14 cellular contexts compared by ENCODE assay signal in the genomic region with DNA sequence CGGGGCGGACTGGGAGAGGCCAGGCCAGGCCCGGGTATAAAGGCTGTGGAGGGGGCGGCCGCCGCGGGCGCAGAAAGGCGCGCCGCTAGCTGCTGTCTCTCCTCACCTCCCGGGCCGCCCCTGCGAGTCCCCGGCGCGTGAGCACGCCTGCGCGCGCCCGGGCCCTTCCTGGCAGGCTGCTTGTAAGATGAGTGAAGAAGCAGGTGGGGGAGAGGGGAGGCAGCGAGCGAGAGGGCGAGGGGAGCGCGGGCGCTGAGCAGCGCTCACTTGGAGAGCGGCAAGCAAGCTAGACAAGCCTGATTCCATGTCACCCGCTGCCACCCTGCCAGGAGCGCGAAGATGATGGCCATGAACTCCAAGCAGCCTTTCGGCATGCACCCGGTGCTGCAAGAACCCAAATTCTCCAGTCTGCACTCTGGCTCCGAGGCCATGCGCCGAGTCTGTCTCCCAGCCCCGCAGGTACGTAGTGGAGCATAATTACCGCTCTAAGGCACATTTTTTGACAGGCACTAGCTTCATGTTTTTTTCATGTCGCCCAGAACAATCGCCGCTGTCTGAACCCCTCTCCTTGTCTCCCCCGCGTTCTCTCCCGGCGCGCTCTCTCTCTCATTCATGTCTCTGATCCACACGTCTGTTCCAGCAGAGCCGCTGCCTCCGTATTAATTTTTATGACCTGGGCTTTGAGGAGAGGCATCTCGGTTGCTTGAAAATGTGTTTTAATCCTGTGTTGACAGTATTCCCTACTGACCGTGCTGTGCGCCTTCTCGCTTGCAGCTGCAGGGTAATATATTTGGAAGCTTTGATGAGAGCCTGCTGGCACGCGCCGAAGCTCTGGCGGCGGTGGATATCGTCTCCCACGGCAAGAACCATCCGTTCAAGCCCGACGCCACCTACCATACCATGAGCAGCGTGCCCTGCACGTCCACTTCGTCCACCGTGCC. TPM values are rescaled to one million over a fixed set of nuclear protein-coding genes. Genes with fewer than 3 reads are reported as not detected.
DNase-seq lines count a peak whose midpoint lies in the region; ATAC-seq lines count a peak whose summit lies in the region.
"Had no signal": no experiment of that assay in that cellular context is flagged by ENCODE, and none has a peak within 500 bp of the region (broad histone marks: within the 10 kb centered on the region; RNA-seq: fewer than 3 reads in every experiment).

A gene with protein sequence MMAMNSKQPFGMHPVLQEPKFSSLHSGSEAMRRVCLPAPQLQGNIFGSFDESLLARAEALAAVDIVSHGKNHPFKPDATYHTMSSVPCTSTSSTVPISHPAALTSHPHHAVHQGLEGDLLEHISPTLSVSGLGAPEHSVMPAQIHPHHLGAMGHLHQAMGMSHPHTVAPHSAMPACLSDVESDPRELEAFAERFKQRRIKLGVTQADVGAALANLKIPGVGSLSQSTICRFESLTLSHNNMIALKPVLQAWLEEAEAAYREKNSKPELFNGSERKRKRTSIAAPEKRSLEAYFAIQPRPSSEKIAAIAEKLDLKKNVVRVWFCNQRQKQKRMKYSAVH (plus strand): TSS at position 66 of the 941 bp plus-strand sequence. CDS start 274 bp downstream, at position 340.

- no peak within 1 kb of the TSS for H3K27ac Mint-ChIP-seq in memory B cell
- H3K27ac Mint-ChIP-seq in activated naive CD4-positive, alpha-beta T cell treated with anti-CD3 and anti-CD28 coated beads for 36 hours = no peak within 1 kb of the TSS

- ATAC-seq in memory B cell (ENCODE audit: low read depth) = no peak
- ATAC-seq in GM18498 (IDR thresholded peaks at IDR 0.05; ENCODE audit: unreplicated experiment) = no peak
- ATAC-seq: effector memory CD8-positive, alpha-beta T cell; heart left ventricle; mucosa of descending colon had no signal

- intact Hi-C loops in activated naive CD4-positive, alpha-beta T cell treated with anti-CD3 and anti-CD28 coated beads for 36 hours (cut with micrococcal nuclease) = no loop called here

- peak within 1 kb of the TSS; percentile 24 for H3K4me3 Mint-ChIP-seq in memory B cell
- H3K4me3 Mint-ChIP-seq in activated naive CD4-positive, alpha-beta T cell treated with anti-CD3 and anti-CD28 coated beads for 36 hours = no peak within 1 kb of the TSS
- H3K4me3 Mint-ChIP-seq: effector memory CD8-positive, alpha-beta T cell had no signal

- DNase-seq in NCI-H2227 (lab: John Stamatoyannopoulos, UW; ENCODE audit: unreplicated experiment) = peak; percentile 17
- DNase-seq in NCI-H2227 treated with DMSO at 0.1 percent for 48 hours (lab: John Stamatoyannopoulos, UW) = no peak
- DNase-seq in Daoy (ENCODE audit: low read depth) = peak; percentile 5
- DNase-seq in NCI-H69 (lab: John Stamatoyannopoulos, UW) = peak; percentile 87
- no peak for DNase-seq in memory B cell (ENCODE audit: low spot score in 2 of 2)
- DNase-seq in AG08396 (ENCODE audit: low spot score) = no peak
- DNase-seq in activated naive CD4-positive, alpha-beta T cell treated with anti-CD3 and anti-CD28 coated beads for 36 hours = no peak
- DNase-seq: ACHN; DND-41; effector memory CD8-positive, alpha-beta T cell; heart left ventricle; mucosa of descending colon; testis had no signal

- peaks cover 6% of the 10 kb centered on the region for H3K4me1 Mint-ChIP-seq in memory B cell
- peaks cover 9% of the 10 kb centered on the region for H3K4me1 Mint-ChIP-seq in activated naive CD4-positive, alpha-beta T cell treated with anti-CD3 and anti-CD28 coated beads for 36 hours (ENCODE audit: low read depth)

- peaks cover 48% of the 10 kb centered on the region for H3K27me3 Mint-ChIP-seq in memory B cell
- peaks cover 87% of the 10 kb centered on the region for H3K27me3 Mint-ChIP-seq in activated naive CD4-positive, alpha-beta T cell treated with anti-CD3 and anti-CD28 coated beads for 36 hours (ENCODE audit: low read depth)

- no peaks in the 10 kb centered on the region for H3K9me3 Mint-ChIP-seq in memory B cell
- no peaks in the 10 kb centered on the region for H3K9me3 Mint-ChIP-seq in activated naive CD4-positive, alpha-beta T cell treated with anti-CD3 and anti-CD28 coated beads for 36 hours

- H3K36me3 Mint-ChIP-seq in memory B cell = no peaks in the 10 kb centered on the region
- H3K36me3 Mint-ChIP-seq in activated naive CD4-positive, alpha-beta T cell treated with anti-CD3 and anti-CD28 coated beads for 36 hours (ENCODE audit: low read depth) = no peaks in the 10 kb centered on the region

- CTCF ChIA-PET in activated naive CD4-positive, alpha-beta T cell treated with anti-CD3 and anti-CD28 coated beads for 36 hours (lab: Charles Lee) = interaction anchor here (0.6 to 1.3 kb wide), 2 partner anchors 11 to 125 kb away, joined by 3 read pairs; no protein-coding TSS in a partner anchor

RNA-seq across cellular contexts. Expression of the gene that starts here (rescaled TPM):
- 0.29 TPM in 1 of 2 replicates, not detected in the other for total RNA-seq in Daoy (2014; rRNA removed; shearing (Covaris generic))
- total RNA-seq in activated naive CD4-positive, alpha-beta T cell treated with anti-CD3 and anti-CD28 coated beads for 36 hours = not detected
- total RNA-seq: mucosa of descending colon, testis had no signal

Comparison
In these comparisons a context has a peak if more than half of its experiments do, and no peak if none do; other contexts are left out.
1. DNase-seq: peak in NCI-H2227 (single experiment) and NCI-H69 (single experiment); none in NCI-H2227 treated with DMSO at 0.1 percent for 48 hours (single experiment), memory B cell (0 of 2), AG08396 (single experiment) and activated naive CD4-positive, alpha-beta T cell treated with anti-CD3 and anti-CD28 coated beads for 36 hours (single experiment).
2. Peak in DNase-seq in Daoy; RNA of the gene not detected or under 1 TPM.